12 cellular contexts compared by ENCODE assay signal in genomic region chr4:10524196-10524833, GRCh38.
"Had no signal": no experiment of that assay in that cellular context is flagged by ENCODE, and none has a peak within 500 bp of the region (broad histone marks: within the 10 kb centered on the region; RNA-seq: fewer than 3 reads in every experiment).

No MANE protein-coding gene starts in this region.

- DNase-seq: activated B cell treated with CpG ODN at 0.5 μM for 24 hours; activated CD4-positive, alpha-beta T cell treated with anti-CD3 and anti-CD28 coated beads, Interleukin-2, amount 10 ng/mL, durations not matched to agents 24 days and 14 days; activated CD8-positive, alpha-beta memory T cell treated with anti-CD3 and anti-CD28 coated beads for 24 hours; activated naive CD4-positive, alpha-beta T cell treated with Interleukin-2 at 50 U/mL for 16 hours; activated naive CD8-positive, alpha-beta T cell treated with anti-CD3 and anti-CD28 coated beads, Interleukin-2, amount 50 U/mL, for 24 hours; erythroblast; foreskin fibroblast; head of caudate nucleus; left ventricle myocardium superior; retina; stimulated activated CD4-positive, alpha-beta T cell treated with anti-CD3 and anti-CD28 coated beads, Interleukin-4, amount 100 ng/mL, for 4 hours had no signal

- H3K27ac ChIP-seq: vagina had no signal

- H3K27me3 ChIP-seq: vagina had no signal

- H3K4me3 ChIP-seq: vagina had no signal

- ATAC-seq: activated naive CD8-positive, alpha-beta T cell treated with anti-CD3 and anti-CD28 coated beads, Interleukin-2, amount 50 U/mL, for 24 hours; left ventricle myocardium superior had no signal

- H3K36me3 ChIP-seq: vagina had no signal

- H3K9me3 ChIP-seq: vagina had no signal
